Comparison of ENCODE assay signal across 8 cellular contexts in the genomic region with DNA sequence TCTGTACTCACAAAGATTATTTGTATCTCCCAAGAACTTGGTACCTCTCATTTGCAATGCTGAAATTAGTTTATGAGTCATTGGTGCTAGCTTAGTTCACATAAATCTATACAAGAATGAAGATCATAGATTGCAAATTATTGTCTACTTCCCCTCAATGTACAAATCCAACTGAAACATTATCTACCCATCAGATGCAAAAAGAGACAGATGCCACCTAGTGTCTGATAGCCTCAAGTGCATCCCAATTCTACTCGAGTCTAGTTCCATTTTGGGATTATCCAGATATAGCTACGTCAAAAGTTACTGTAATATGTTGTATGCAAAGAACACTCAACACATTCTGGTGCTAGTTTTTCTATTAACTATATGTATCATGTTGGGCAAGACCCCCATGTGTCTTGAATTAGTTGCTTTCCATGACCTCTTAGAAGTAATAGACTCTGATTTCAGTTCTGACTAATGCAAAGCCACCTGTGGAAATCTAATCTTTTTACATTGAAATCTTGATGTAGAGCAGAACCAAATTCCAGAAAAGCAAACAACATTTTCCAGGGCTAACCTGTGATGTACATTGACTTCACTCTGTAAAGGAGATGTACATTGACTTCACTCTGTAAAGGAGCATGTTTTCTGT.
DNase-seq lines count a peak whose midpoint lies in the region; ATAC-seq and TF ChIP-seq lines count a peak whose summit lies in the region.

No MANE protein-coding gene starts in this region.

- no peak overlapping the region for H3K4me3 ChIP-seq in Peyer's patch

- ATAC-seq in GM21619 (IDR thresholded peaks at IDR 0.05; ENCODE audit: unreplicated experiment) = peak; percentile 94

- H3K36me3 Mint-ChIP-seq in chondrocyte (ENCODE audit: low read depth) = no peaks in the 10 kb centered on the region

- no peaks in the 10 kb centered on the region for H3K9me3 Mint-ChIP-seq in chondrocyte (ENCODE audit: low read depth)

- no peaks in the 10 kb centered on the region for H3K9me3 ChIP-seq in Peyer's patch

- no peaks in the 10 kb centered on the region for H3K4me1 ChIP-seq in Peyer's patch

- H3K27me3 Mint-ChIP-seq in chondrocyte (ENCODE audit: low read depth) = no peaks in the 10 kb centered on the region

- no peaks in the 10 kb centered on the region for H3K36me3 ChIP-seq in Peyer's patch

- DNase-seq in stimulated activated CD4-positive, alpha-beta T cell treated with anti-CD3 and anti-CD28 coated beads, Interleukin-15, amount 100 ng/mL, for 24 hours = peak; percentile 23
- DNase-seq in stimulated activated CD4-positive, alpha-beta T cell treated with anti-CD3 and anti-CD28 coated beads, Interleukin-4, amount 100 ng/mL, for 1 hour = no peak
- DNase-seq in HS-5 (ENCODE audit: low read depth) (peak; percentile 49), Peyer's patch (peak in 1 of 3 donors; percentile 57), chondrocyte (ENCODE audit: low spot score) (no peak), lung microvascular endothelial cell (ENCODE audit: low read depth in 2 of 2) (peak; percentile 56 to 57), DMS79 treated with DMSO at 0.1 percent for 48 hours (lab: John Stamatoyannopoulos, UW) (no peak)

- no peak overlapping the region for H3K27ac ChIP-seq in Peyer's patch

- no peak overlapping the region for H3K27ac Mint-ChIP-seq in chondrocyte (ENCODE audit: unreplicated experiment)

- no peaks in the 10 kb centered on the region for H3K27me3 ChIP-seq in Peyer's patch

- TF ChIP-seq POLR2A in Peyer's patch (IDR thresholded peaks at IDR 0.05) = no peak

- TF ChIP-seq CTCF in Peyer's patch (IDR thresholded peaks at IDR 0.05) (peak in 5 of 6 experiments; percentile 58 to 77 (median 62)), chondrocyte (IDR thresholded peaks at IDR 0.05) (peak; percentile 93)

- peaks cover 17% of the 10 kb centered on the region for H3K4me1 Mint-ChIP-seq in chondrocyte (ENCODE audit: low read depth)

- no peak overlapping the region for H3K4me3 Mint-ChIP-seq in chondrocyte (ENCODE audit: unreplicated experiment)

Comparison
In these comparisons a context has a peak if more than half of its experiments do, and no peak if none do; other contexts are left out.
1. DNase-seq: peak in stimulated activated CD4-positive, alpha-beta T cell treated with anti-CD3 and anti-CD28 coated beads, Interleukin-15, amount 100 ng/mL, for 24 hours (single experiment), HS-5 (single experiment) and lung microvascular endothelial cell (2 of 2); none in stimulated activated CD4-positive, alpha-beta T cell treated with anti-CD3 and anti-CD28 coated beads, Interleukin-4, amount 100 ng/mL, for 1 hour (single experiment), chondrocyte (single experiment) and DMS79 treated with DMSO at 0.1 percent for 48 hours (single experiment).